20 cellular contexts compared by ENCODE assay signal in genomic region chr5:74517700-74518099, GRCh38.
DNase-seq lines count a peak whose midpoint lies in the region; ATAC-seq, FAIRE-seq and TF ChIP-seq lines count a peak whose summit lies in the region.
"Had no signal": no experiment of that assay in that cellular context is flagged by ENCODE, and none has a peak within 500 bp of the region (broad histone marks: within the 10 kb centered on the region; RNA-seq: fewer than 3 reads in every experiment).

No MANE protein-coding gene starts in this region.

- no peaks in the 10 kb centered on the region for H3K27me3 ChIP-seq in osteoblast (ENCODE audit: insufficient read depth, low read length)
- peaks cover 23% of the 10 kb centered on the region for H3K27me3 ChIP-seq in endodermal cell (ENCODE audit: control insufficient read depth, insufficient read depth, low read length, poor library complexity, severe bottlenecking)
- H3K27me3 ChIP-seq: hepatocyte, Peyer's patch, upper lobe of left lung had no signal

- peaks cover 3% of the 10 kb centered on the region for H3K36me3 Mint-ChIP-seq in endodermal cell (ENCODE audit: low read depth)
- peaks cover under 1% of the 10 kb centered on the region for H3K36me3 Mint-ChIP-seq in stimulated activated memory B cell treated with anti-CD40 and anti-IgM and Interleukin-4, amounts not matched to agents 10 μg/mL and 1 μg/mL and 100 μg/mL, for 72 hours
- H3K36me3 Mint-ChIP-seq: CD14-positive monocyte had no signal

- peak overlapping the region; percentile 43 for H2AFZ ChIP-seq in osteoblast (ENCODE audit: low read length)
- H2AFZ ChIP-seq: hepatocyte had no signal

- TF ChIP-seq CTCF in osteoblast (IDR thresholded peaks at IDR 0.05; ENCODE audit: extremely low read depth, low read depth, low read length) (no peak), endodermal cell (conservative IDR thresholded peaks at IDR 0.05) (no peak)

- no peak overlapping the region for H3K4me3 Mint-ChIP-seq in endodermal cell
- no peak overlapping the region for H3K4me3 Mint-ChIP-seq in stimulated activated memory B cell treated with anti-CD40 and anti-IgM and Interleukin-4, amounts not matched to agents 10 μg/mL and 1 μg/mL and 100 μg/mL, for 72 hours
- H3K4me3 Mint-ChIP-seq: activated T-cell treated with anti-CD3 and anti-CD28 coated beads, Interleukin-2, amount 50 U/mL, for 72 hours; CD14-positive monocyte; naive thymus-derived CD8-positive, alpha-beta T cell; T-helper 2 cell treated with Interferon-gamma antibody and Interleukin-4, amounts not matched to agents 5 μg/mL and 100 μg/mL, for 36 hours had no signal

- H3K9me3 Mint-ChIP-seq in endodermal cell = peaks cover 16% of the 10 kb centered on the region
- H3K9me3 Mint-ChIP-seq in stimulated activated memory B cell treated with anti-CD40 and anti-IgM and Interleukin-4, amounts not matched to agents 10 μg/mL and 1 μg/mL and 100 μg/mL, for 72 hours = no peaks in the 10 kb centered on the region

- H3K36me3 ChIP-seq in osteoblast (ENCODE audit: insufficient read depth, low read length) = no peaks in the 10 kb centered on the region
- peaks cover 12% of the 10 kb centered on the region for H3K36me3 ChIP-seq in endodermal cell (ENCODE audit: control insufficient read depth, insufficient read depth, low read length)
- H3K36me3 ChIP-seq: Peyer's patch, upper lobe of left lung had no signal

- FAIRE-seq in RCC 7860 (lab: Jason Lieb, UNC) = no peak

- no peaks in the 10 kb centered on the region for H3K9me3 ChIP-seq in osteoblast (ENCODE audit: low read depth, low read length)
- peaks cover 26% of the 10 kb centered on the region for H3K9me3 ChIP-seq in endodermal cell (ENCODE audit: control insufficient read depth, low read length)
- H3K9me3 ChIP-seq: Peyer's patch, upper lobe of left lung had no signal

- H3K4me1 Mint-ChIP-seq in endodermal cell = peaks cover 52% of the 10 kb centered on the region
- no peaks in the 10 kb centered on the region for H3K4me1 Mint-ChIP-seq in stimulated activated memory B cell treated with anti-CD40 and anti-IgM and Interleukin-4, amounts not matched to agents 10 μg/mL and 1 μg/mL and 100 μg/mL, for 72 hours
- H3K4me1 Mint-ChIP-seq: naive thymus-derived CD8-positive, alpha-beta T cell had no signal

- H3K27me3 Mint-ChIP-seq in endodermal cell (ENCODE audit: insufficient read depth) = peaks cover 61% of the 10 kb centered on the region
- peaks cover 44% of the 10 kb centered on the region for H3K27me3 Mint-ChIP-seq in stimulated activated memory B cell treated with anti-CD40 and anti-IgM and Interleukin-4, amounts not matched to agents 10 μg/mL and 1 μg/mL and 100 μg/mL, for 72 hours

- H3K79me2 ChIP-seq in osteoblast (ENCODE audit: insufficient read depth, low read length) = no peaks in the 10 kb centered on the region
- H3K79me2 ChIP-seq: hepatocyte had no signal

- no peak overlapping the region for H3K27ac Mint-ChIP-seq in endodermal cell
- H3K27ac Mint-ChIP-seq in stimulated activated memory B cell treated with anti-CD40 and anti-IgM and Interleukin-4, amounts not matched to agents 10 μg/mL and 1 μg/mL and 100 μg/mL, for 72 hours = no peak overlapping the region
- H3K27ac Mint-ChIP-seq: activated T-cell treated with anti-CD3 and anti-CD28 coated beads, Interleukin-2, amount 50 U/mL, for 72 hours; naive thymus-derived CD8-positive, alpha-beta T cell; T-helper 2 cell treated with Interferon-gamma antibody and Interleukin-4, amounts not matched to agents 5 μg/mL and 100 μg/mL, for 36 hours had no signal

- no peaks in the 10 kb centered on the region for H4K20me1 ChIP-seq in osteoblast (ENCODE audit: insufficient read depth, low read length)

- no peak overlapping the region for H3K9ac ChIP-seq in endodermal cell (ENCODE audit: extremely low read depth, low read length, poor library complexity, severe bottlenecking)

- H3K27ac ChIP-seq in osteoblast (ENCODE audit: low read depth, low read length) = peak overlapping the region; percentile 45
- no peak overlapping the region for H3K27ac ChIP-seq in endodermal cell (ENCODE audit: low read depth, low read length)
- H3K27ac ChIP-seq: hepatocyte, HL-60, Peyer's patch, upper lobe of left lung had no signal

- H3K4me2 ChIP-seq in osteoblast (ENCODE audit: insufficient read depth, low read length) = peak overlapping the region; percentile 1
- H3K4me2 ChIP-seq: hepatocyte had no signal

- peak; percentile 91 for DNase-seq in EH (ENCODE audit: low read depth)
- peak; percentile 51 for DNase-seq in RCC 7860 (ENCODE audit: low spot score)
- DNase-seq in dermis microvascular lymphatic vessel endothelial cell (ENCODE audit: low read depth in 2 of 2) = peak; percentile 78
- peak; percentile 91 for DNase-seq in osteoblast (ENCODE audit: insufficient read length, low spot score, missing footprints)
- DNase-seq in endodermal cell = no peak
- DNase-seq in central memory CD4-positive, alpha-beta T cell = no peak
- DNase-seq: activated CD4-positive, alpha-beta T cell treated with anti-CD3 and anti-CD28 coated beads, Interleukin-2, amount 50 U/mL, for 1 hour; activated T-cell treated with anti-CD3 and anti-CD28 coated beads, Interleukin-2, amount 50 U/mL, for 72 hours; amygdala; left colon; naive thymus-derived CD8-positive, alpha-beta T cell; NCI-H2081; Peyer's patch had no signal

- ATAC-seq in stimulated activated memory B cell treated with anti-CD40 and anti-IgM and Interleukin-4, amounts not matched to agents 10 μg/mL and 1 μg/mL and 100 μg/mL, for 72 hours = no peak
- ATAC-seq in HG03571 (IDR thresholded peaks at IDR 0.05; ENCODE audit: unreplicated experiment) = no peak
- ATAC-seq: activated T-cell treated with anti-CD3 and anti-CD28 coated beads, Interleukin-2, amount 50 U/mL, for 72 hours; left colon; naive thymus-derived CD8-positive, alpha-beta T cell had no signal

- no peak overlapping the region for H3K4me3 ChIP-seq in osteoblast (ENCODE audit: insufficient read depth, low read length)
- no peak overlapping the region for H3K4me3 ChIP-seq in endodermal cell (ENCODE audit: low read length)
- H3K4me3 ChIP-seq: hepatocyte, Peyer's patch, upper lobe of left lung had no signal

- H3K4me1 ChIP-seq in osteoblast (ENCODE audit: insufficient read depth, low read length) (peaks cover 23% of the 10 kb centered on the region), endodermal cell (ENCODE audit: control insufficient read depth, insufficient read depth, low read length) (peaks cover 8% of the 10 kb centered on the region)
- H3K4me1 ChIP-seq: Peyer's patch, upper lobe of left lung had no signal

Comparison
In these comparisons a context has a peak if more than half of its experiments do, and no peak if none do; other contexts are left out.
1. DNase-seq: peak in EH (single experiment), RCC 7860 (single experiment), dermis microvascular lymphatic vessel endothelial cell (2 of 2) and osteoblast (single experiment); none in endodermal cell (single experiment) and central memory CD4-positive, alpha-beta T cell (single experiment).